In the genomic region with DNA sequence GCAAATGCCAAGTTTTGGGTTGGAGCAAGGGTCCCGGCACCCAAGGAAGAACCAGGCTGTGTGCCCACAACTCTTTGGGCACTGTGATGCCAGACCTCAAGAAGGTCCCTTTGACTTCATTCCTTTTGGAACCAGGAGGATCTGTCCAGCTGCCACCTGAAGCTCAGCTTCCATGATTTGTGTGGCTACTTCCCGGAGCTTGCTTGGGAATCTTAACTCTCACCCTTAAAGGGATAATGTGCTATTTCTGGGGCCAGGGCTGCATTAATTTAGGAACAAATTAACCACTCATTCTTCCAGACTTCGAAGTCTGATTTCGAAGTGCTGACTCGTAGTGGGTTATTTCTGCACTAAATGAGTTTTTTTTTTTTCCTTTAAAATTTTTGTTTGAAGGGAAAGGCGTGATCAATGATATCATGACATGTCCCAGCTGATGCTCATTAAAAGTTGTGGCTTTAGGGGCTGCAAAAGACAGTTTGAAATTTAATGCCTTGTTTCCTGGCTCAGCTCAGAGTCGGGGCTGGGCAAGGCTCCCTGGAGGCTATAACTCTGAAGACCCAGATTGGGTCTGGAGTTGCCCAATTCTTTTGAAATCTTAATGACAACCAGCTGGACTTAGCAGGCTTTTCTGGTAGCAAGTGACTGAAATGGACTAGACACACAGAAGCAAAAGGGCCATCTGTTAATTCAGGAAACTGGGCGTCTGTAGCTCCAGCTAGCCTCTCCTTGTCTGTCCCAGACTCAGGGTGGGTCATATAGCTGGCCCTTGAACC, we compare ENCODE assay signal across 19 cellular contexts. TPM values are rescaled to one million over a fixed set of nuclear protein-coding genes. Genes with fewer than 3 reads are reported as not detected.
DNase-seq lines count a peak whose midpoint lies in the region; ATAC-seq and TF ChIP-seq lines count a peak whose summit lies in the region.
"Had no signal": no experiment of that assay in that cellular context is flagged by ENCODE, and none has a peak within 500 bp of the region (broad histone marks: within the 10 kb centered on the region; RNA-seq: fewer than 3 reads in every experiment).

No MANE protein-coding gene starts in this region.

- TF ChIP-seq CTCF in heart right ventricle (IDR thresholded peaks at IDR 0.05) (no peak), spleen (IDR thresholded peaks at IDR 0.05 in 8 of 11, conservative IDR thresholded peaks at IDR 0.05 in 3 of 11) (no peak)

- H3K27me3 ChIP-seq in heart right ventricle, result peaks cover 0 to 44% (median 38%) of the 10 kb centered on the region in 7 donors
- peaks cover 0 to 63% (median 21%) of the 10 kb centered on the region in 7 donors for H3K27me3 ChIP-seq in spleen (replicated peaks in 1 of 7)
- peaks cover 39% of the 10 kb centered on the region for H3K27me3 ChIP-seq in SJCRH30

- peaks cover 0 to 28% (median 13%) of the 10 kb centered on the region in 9 donors for H3K4me1 ChIP-seq in heart right ventricle
- H3K4me1 ChIP-seq in spleen, result peaks cover 0 to 50% (median 5%) of the 10 kb centered on the region in 6 donors
- H3K4me1 ChIP-seq in SJCRH30, result no peaks in the 10 kb centered on the region
- H3K4me1 ChIP-seq: prostate gland had no signal

- peak; percentile 16 for ATAC-seq in Right ventricle myocardium inferior
- ATAC-seq in heart right ventricle, result no peak
- ATAC-seq: activated T-cell treated with anti-CD3 and anti-CD28 coated beads, Interleukin-2, amount 50 U/mL, for 72 hours; CD8-positive, alpha-beta T cell had no signal

- H3K9me3 ChIP-seq in heart right ventricle, result no peaks in the 10 kb centered on the region
- H3K9me3 ChIP-seq in KOPT-K1 (ENCODE audit: insufficient read depth, low read length, poor library complexity, severe bottlenecking), result no peaks in the 10 kb centered on the region
- H3K9me3 ChIP-seq in spleen, result no peaks in the 10 kb centered on the region
- H3K9me3 ChIP-seq in SJCRH30 (replicated peaks), result no peaks in the 10 kb centered on the region
- H3K9me3 ChIP-seq: prostate gland had no signal

- DNase-seq in Right ventricle myocardium inferior (ENCODE audit: missing footprints), result no peak
- no peak for DNase-seq in heart right ventricle
- peak; percentile 31 for DNase-seq in dedifferentiated amniotic fluid mesenchymal stem cell (ENCODE audit: extremely low spot score)
- peak; percentile 24 for DNase-seq in spleen
- DNase-seq in SJCRH30, result no peak
- DNase-seq in EL, result no peak
- no peak for DNase-seq in NAMALWA (ENCODE audit: low spot score)
- DNase-seq: activated CD4-positive, alpha-beta T cell treated with anti-CD3 and anti-CD28 coated beads for 1 hour; activated T-cell treated with anti-CD3 and anti-CD28 coated beads, Interleukin-2, amount 50 U/mL, for 72 hours; CD8-positive, alpha-beta T cell; Karpas-422; NCI-H1436; NCI-H524 treated with DMSO at 0.1 percent for 48 hours; SIG-M5; stimulated activated CD4-positive, alpha-beta T cell treated with anti-CD3 and anti-CD28 coated beads, Interleukin-4, amount 100 ng/mL, for 4 hours had no signal

- no peak overlapping the region for H3K4me3 ChIP-seq in heart right ventricle
- H3K4me3 ChIP-seq in spleen, result peak overlapping the region in 2 of 8 donors; percentile 11 to 17
- no peak overlapping the region for H3K4me3 ChIP-seq in SJCRH30
- H3K4me3 ChIP-seq: prostate gland had no signal

- WGBS in heart right ventricle, 2 donors, result 49 to 61% methylated on average over 8 of the region's 8 CpGs
- WGBS in spleen, 5 donors, result 51 to 58% (median 54%) methylated on average over 8 of the region's 8 CpGs

- H3K36me3 ChIP-seq in heart right ventricle (no peaks in the 10 kb centered on the region), KOPT-K1 (ENCODE audit: insufficient read depth, low read length) (peaks cover 9% of the 10 kb centered on the region; the same call in 1 of the 2 replicates), spleen (no peaks in the 10 kb centered on the region), SJCRH30 (no peaks in the 10 kb centered on the region)
- H3K36me3 ChIP-seq: prostate gland had no signal

- intact Hi-C loops in Right ventricle myocardium inferior (cut with DNase I), result no loop called here
- intact Hi-C loops in heart right ventricle (cut with DNase I), result loop anchor here in 1 of 10 donors (10.0 kb wide), 1 partner anchor 254 kb away; no protein-coding TSS in a partner anchor
- intact Hi-C loops in spleen (cut with DNase I; ENCODE audit: low total_unique reads), result no loop called here

- no peak for TF ChIP-seq POLR2A in spleen (IDR thresholded peaks at IDR 0.05)

- H3K27ac ChIP-seq in heart right ventricle, result no peak overlapping the region
- peak overlapping the region; percentile 93 for H3K27ac ChIP-seq in KOPT-K1 (ENCODE audit: low read depth, low read length, poor library complexity, severe bottlenecking)
- peak overlapping the region in 5 of 8 donors; percentile 28 to 63 (median 53) for H3K27ac ChIP-seq in spleen
- H3K27ac ChIP-seq in SJCRH30, result no peak overlapping the region
- H3K27ac ChIP-seq: prostate gland had no signal

RNA-seq across cellular contexts. Expression of a gene that starts 23.9 kb away (rescaled TPM):
- total RNA-seq in Right ventricle myocardium inferior (9.9 TPM), heart right ventricle (10 to 100 TPM in 2 of 10 donors, 1 to 10 TPM in 6, under 1 TPM in 2; 0.51 to 24.1 (median 3.7) TPM), spleen (10 to 100 TPM in 4 of 7 donors, 1 to 10 TPM in 3; 7.3 to 15.0 (median 10.1) TPM)
- polyA plus RNA-seq in heart right ventricle (1 to 10 TPM in 1 of 2 donors, under 1 TPM in 1; 0.54 to 7.1 TPM), spleen (1 to 10 TPM; 1.4 to 2.6 (median 1.4) TPM)
- not detected in 2 replicates for total RNA-seq in SJCRH30 (2014; rRNA removed; shearing (Covaris generic))
- total RNA-seq: activated CD8-positive, alpha-beta memory T cell treated with anti-CD3 and anti-CD28 coated beads for 36 hours; activated T-cell treated with anti-CD3 and anti-CD28 coated beads, Interleukin-2, amount 50 U/mL, for 72 hours; CD8-positive, alpha-beta T cell; endothelial cell of umbilical vein had no signal
- polyA plus RNA-seq: endothelial cell of umbilical vein had no signal

Comparison
In these comparisons a context has a peak if more than half of its experiments do, and no peak if none do; other contexts are left out.
1. DNase-seq: peak in dedifferentiated amniotic fluid mesenchymal stem cell (single experiment) and spleen (single experiment); none in Right ventricle myocardium inferior (single experiment), heart right ventricle (0 of 2), SJCRH30 (0 of 2), EL (single experiment) and NAMALWA (single experiment).
2. H3K27ac ChIP-seq: peak in KOPT-K1 (single experiment) and spleen (5 of 8); none in heart right ventricle (0 of 10) and SJCRH30 (single experiment).